16 cellular contexts compared by ENCODE assay signal in genomic region chr1:211648336-211648735, GRCh38. TPM values are rescaled to one million over a fixed set of nuclear protein-coding genes. Genes with fewer than 3 reads are reported as not detected.
DNase-seq lines count a peak whose midpoint lies in the region; ATAC-seq and TF ChIP-seq lines count a peak whose summit lies in the region.
"Had no signal": no experiment of that assay in that cellular context is flagged by ENCODE, and none has a peak within 500 bp of the region (broad histone marks: within the 10 kb centered on the region; RNA-seq: fewer than 3 reads in every experiment).

No MANE protein-coding gene starts in this region.

- TF ChIP-seq POLR2A in stomach (IDR thresholded peaks at IDR 0.05), result no peak

- dilution Hi-C loops in mammary epithelial cell (cut with HindIII; ENCODE audit: low sequenced_read_pairs), result no loop called here

- DNase-seq in LoVo (ENCODE audit: low spot score) (peak; percentile 83), mammary epithelial cell (peak; percentile 80), kidney epithelial cell (ENCODE audit: low read depth) (peak; percentile 56), stomach (peak; percentile 43), iPS-NIHi7 (ENCODE audit: extremely low spot score) (no peak), Karpas-422 (no peak)
- DNase-seq: activated CD8-positive, alpha-beta memory T cell treated with anti-CD3 and anti-CD28 coated beads, Interleukin-2, amount 50 U/mL, for 48 hours; endodermal cell; hippocampal formation; NCI-H1092; NCI-H526 treated with DMSO at 0.1 percent for 48 hours had no signal

- H3K9me3 ChIP-seq in mammary epithelial cell (replicated peaks; ENCODE audit: insufficient read depth, low read length) (no peaks in the 10 kb centered on the region), stomach (no peaks in the 10 kb centered on the region), Karpas-422 (ENCODE audit: low read length) (no peaks in the 10 kb centered on the region)
- H3K9me3 ChIP-seq: SJSA1, suprapubic skin had no signal

- no peaks in the 10 kb centered on the region for H3K9me2 ChIP-seq in Karpas-422 (replicated peaks; ENCODE audit: insufficient read depth, low read length)

- in situ Hi-C loops in mammary epithelial cell (cut with MboI; ENCODE audit: low sequenced_read_pairs in 2 of 2), result no loop called here

- H3K9ac ChIP-seq in mammary epithelial cell (ENCODE audit: insufficient read depth, low read length) (no peak overlapping the region), Karpas-422 (ENCODE audit: low read length) (no peak overlapping the region)

- H3K27me3 ChIP-seq in mammary epithelial cell (ENCODE audit: insufficient read depth, low read length) (no peaks in the 10 kb centered on the region), kidney epithelial cell (ENCODE audit: control insufficient read depth, insufficient read depth, low read length) (no peaks in the 10 kb centered on the region), stomach (no peaks in the 10 kb centered on the region), Karpas-422 (ENCODE audit: low read length) (no peaks in the 10 kb centered on the region)
- H3K27me3 ChIP-seq: SJSA1, suprapubic skin had no signal

- no peak for ATAC-seq in HG02759 (IDR thresholded peaks at IDR 0.05; ENCODE audit: unreplicated experiment)

- TF ChIP-seq EP300 in stomach (IDR thresholded peaks at IDR 0.05), result no peak

- peak overlapping the region; percentile 25 for H2AFZ ChIP-seq in mammary epithelial cell (ENCODE audit: low read depth, low read length)
- no peak overlapping the region for H2AFZ ChIP-seq in Karpas-422 (ENCODE audit: low read length)

- intact Hi-C loops in mammary epithelial cell (cut with micrococcal nuclease) (no loop called here), stomach (cut with DNase I; ENCODE audit: low total_unique reads) (no loop called here)

- H3K4me1 ChIP-seq in mammary epithelial cell (ENCODE audit: insufficient read depth, low read length), result peaks cover 18% of the 10 kb centered on the region
- peaks cover 7 to 27% (median 16%) of the 10 kb centered on the region in 4 donors for H3K4me1 ChIP-seq in stomach
- no peaks in the 10 kb centered on the region for H3K4me1 ChIP-seq in Karpas-422 (ENCODE audit: low read length)

- H4K20me1 ChIP-seq in mammary epithelial cell (ENCODE audit: insufficient read depth, low read length) (no peaks in the 10 kb centered on the region), Karpas-422 (ENCODE audit: insufficient read depth, low read depth, low read length) (no peaks in the 10 kb centered on the region)

- H3K36me3 ChIP-seq in mammary epithelial cell (ENCODE audit: insufficient read depth, low read length) (no peaks in the 10 kb centered on the region), kidney epithelial cell (ENCODE audit: control insufficient read depth, insufficient read depth, low read length) (no peaks in the 10 kb centered on the region), stomach (no peaks in the 10 kb centered on the region), Karpas-422 (ENCODE audit: insufficient read depth, low read length) (no peaks in the 10 kb centered on the region)
- H3K36me3 ChIP-seq: SJSA1, suprapubic skin had no signal

- H3K79me2 ChIP-seq in mammary epithelial cell (ENCODE audit: insufficient read depth, low read length) (no peaks in the 10 kb centered on the region), Karpas-422 (ENCODE audit: low read length) (no peaks in the 10 kb centered on the region)

- H3K4me2 ChIP-seq in mammary epithelial cell (ENCODE audit: insufficient read depth, low read depth, low read length) (no peak overlapping the region), Karpas-422 (ENCODE audit: low read depth, low read length, poor library complexity, severe bottlenecking) (no peak overlapping the region)

- 73% methylated on average over 3 of the region's 3 CpGs for WGBS in mammary epithelial cell (ENCODE audit: low coverage, missing lambda C conversion rate)
- WGBS in stomach, 5 donors, result 40 to 54% (median 47%) methylated on average over 3 of the region's 3 CpGs

- no peak for TF ChIP-seq CTCF in mammary epithelial cell (conservative IDR thresholded peaks at IDR 0.05 in 1 of 2, IDR thresholded peaks at IDR 0.05 in 1 of 2; ENCODE audit: extremely low read depth in 1 of 2, insufficient read depth in 1 of 2, low read depth in 1 of 2, low read length in 2 of 2)
- TF ChIP-seq CTCF in kidney epithelial cell (IDR thresholded peaks at IDR 0.05; ENCODE audit: insufficient read depth, low read length, poor library complexity, severe bottlenecking), result no peak
- no peak for TF ChIP-seq CTCF in stomach (IDR thresholded peaks at IDR 0.05)

- H3K4me3 ChIP-seq in mammary epithelial cell (replicated peaks in 1 of 3; ENCODE audit: insufficient read depth in 1 of 3, low read depth in 2 of 3, low read length in 3 of 3), result no peak overlapping the region
- no peak overlapping the region for H3K4me3 ChIP-seq in kidney epithelial cell (ENCODE audit: low read depth, low read length)
- H3K4me3 ChIP-seq in stomach, result no peak overlapping the region
- H3K4me3 ChIP-seq in Karpas-422 (ENCODE audit: low read length), result no peak overlapping the region
- H3K4me3 ChIP-seq: SJSA1, suprapubic skin had no signal

- CTCF ChIA-PET in mammary epithelial cell (lab: Charles Lee; ENCODE audit: low non-redundant PET), result interaction anchor here (0.8 kb wide), 1 partner anchor 319 kb away, joined by 4 read pairs; no protein-coding TSS in a partner anchor

- no peak overlapping the region for H3K27ac ChIP-seq in mammary epithelial cell (ENCODE audit: insufficient read depth, low read depth, low read length)
- peak overlapping the region in 1 of 5 donors; percentile 14 for H3K27ac ChIP-seq in stomach
- no peak overlapping the region for H3K27ac ChIP-seq in Karpas-422 (ENCODE audit: low read length)
- H3K27ac ChIP-seq: SJSA1, suprapubic skin, VCaP had no signal

- BruUV-seq in mammary epithelial cell (replicated peaks; lab: Mats Ljungman, UMichigan), result no TSS peak

RNA-seq across cellular contexts. Expression of gene NEK2, which starts 27.1 kb away (rescaled TPM):
- 10 to 100 TPM in 1 of 2 donors, under 1 TPM in 1; 0.33 to 14.9 TPM for total RNA-seq in mammary epithelial cell
- 14.3 TPM for polyA plus RNA-seq in mammary epithelial cell
- polyA minus RNA-seq in mammary epithelial cell, result 0.72 TPM
- total RNA-seq in kidney epithelial cell, result 4.3 and 4.4 TPM in 2 replicates
- total RNA-seq in stomach, result 1 to 10 TPM in 2 of 5 donors, not detected in 3; 4.9 to 6.1 TPM
- polyA plus RNA-seq in stomach, result 1 to 10 TPM; 1.5 to 4.6 (median 2.2) TPM
- total RNA-seq in Karpas-422 (2014; rRNA removed; shearing (Covaris generic); ENCODE audit: low replicate concordance), result 25.9 and 35.0 TPM in 2 replicates
- polyA plus RNA-seq: right cardiac atrium had no signal

Comparison
In these comparisons a context has a peak if more than half of its experiments do, and no peak if none do; other contexts are left out.
1. DNase-seq: peak in LoVo (single experiment), mammary epithelial cell (single experiment), kidney epithelial cell (single experiment) and stomach (single experiment); none in iPS-NIHi7 (single experiment) and Karpas-422 (single experiment).